ENCODE assay signal across 8 cellular contexts in genomic region chr1:161209790-161210409, GRCh38. TPM values are rescaled to one million over a fixed set of nuclear protein-coding genes. Genes with fewer than 3 reads are reported as not detected.
DNase-seq lines count a peak whose midpoint lies in the region; ATAC-seq and TF ChIP-seq lines count a peak whose summit lies in the region.

No MANE protein-coding gene starts in this region.

- H3K36me3 ChIP-seq in colonic mucosa: peaks cover 32% of the 10 kb centered on the region

- no peaks in the 10 kb centered on the region for H3K9me3 ChIP-seq in colonic mucosa

- no peak overlapping the region for H3K9ac ChIP-seq in colonic mucosa (ENCODE audit: low read depth in 2 of 2, low read length in 2 of 2)

- intact Hi-C loops in activated CD4-positive, alpha-beta T cell treated with anti-CD3 and anti-CD28 coated beads, Interleukin-2, amount 10 ng/mL, durations not matched to agents 24 days and 14 days (cut with micrococcal nuclease): loop anchor here (2.0 to 5.0 kb wide), 2 partner anchors 15 to 82 kb away; no protein-coding TSS in a partner anchor
- intact Hi-C loops in colonic mucosa (cut with DNase I): loop anchor here (5.0 kb wide), 1 partner anchor 157 kb away; the partner anchor contains the start of gene CFAP126
- intact Hi-C loops in lower leg skin (cut with DNase I; ENCODE audit: low total_unique reads): no loop called here

- H3K4me3 ChIP-seq in colonic mucosa (no peak overlapping the region), lower leg skin (ENCODE audit: low read depth, poor library complexity, severe bottlenecking) (no peak overlapping the region)

- no peak overlapping the region for H3K4me3 Mint-ChIP-seq in activated CD4-positive, alpha-beta T cell treated with anti-CD3 and anti-CD28 coated beads, Interleukin-2, amount 10 ng/mL, durations not matched to agents 24 days and 14 days

- TF ChIP-seq POLR2A in lower leg skin (IDR thresholded peaks at IDR 0.05): no peak

- 41 to 47% methylated on average over 11 of the region's 11 CpGs for WGBS in lower leg skin, 2 donors

- DNase-seq in Daoy (ENCODE audit: low read depth) (peak; percentile 67), NCI-H510A (lab: John Stamatoyannopoulos, UW) (peak; percentile 64), colonic mucosa (peak; percentile 73), lower leg skin (ENCODE audit: low spot score in 2 of 2) (peak; percentile 66 to 92), OCI-M2 (lab: John Stamatoyannopoulos, UW; ENCODE audit: unreplicated experiment) (no peak)
- DNase-seq in activated CD4-positive, alpha-beta T cell treated with anti-CD3 and anti-CD28 coated beads, Interleukin-2, amount 10 ng/mL, durations not matched to agents 24 days and 14 days: peak; percentile 92
- peak; percentile 50 for DNase-seq in stimulated activated CD8-positive, alpha-beta memory T cell treated with anti-CD3 and anti-CD28 coated beads, Interleukin-12 subunit alpha, Interleukin-12 subunit beta, amount 100 ng/mL, for 1 hour (ENCODE audit: low read depth)

- no peak overlapping the region for H3K27ac Mint-ChIP-seq in activated CD4-positive, alpha-beta T cell treated with anti-CD3 and anti-CD28 coated beads, Interleukin-2, amount 10 ng/mL, durations not matched to agents 24 days and 14 days

- peak; percentile 93 for TF ChIP-seq CTCF in colonic mucosa (IDR thresholded peaks at IDR 0.05)
- no peak for TF ChIP-seq CTCF in lower leg skin (IDR thresholded peaks at IDR 0.05)

- peaks cover 34% of the 10 kb centered on the region for H3K4me1 Mint-ChIP-seq in activated CD4-positive, alpha-beta T cell treated with anti-CD3 and anti-CD28 coated beads, Interleukin-2, amount 10 ng/mL, durations not matched to agents 24 days and 14 days

- peaks cover 62% of the 10 kb centered on the region for H3K36me3 Mint-ChIP-seq in activated CD4-positive, alpha-beta T cell treated with anti-CD3 and anti-CD28 coated beads, Interleukin-2, amount 10 ng/mL, durations not matched to agents 24 days and 14 days (ENCODE audit: low read depth)

- no peaks in the 10 kb centered on the region for H3K9me3 Mint-ChIP-seq in activated CD4-positive, alpha-beta T cell treated with anti-CD3 and anti-CD28 coated beads, Interleukin-2, amount 10 ng/mL, durations not matched to agents 24 days and 14 days

- no peaks in the 10 kb centered on the region for H3K27me3 ChIP-seq in colonic mucosa

- H3K27ac ChIP-seq in colonic mucosa: no peak overlapping the region

- no peaks in the 10 kb centered on the region for H3K27me3 Mint-ChIP-seq in activated CD4-positive, alpha-beta T cell treated with anti-CD3 and anti-CD28 coated beads, Interleukin-2, amount 10 ng/mL, durations not matched to agents 24 days and 14 days

- no peaks in the 10 kb centered on the region for H3K4me1 ChIP-seq in colonic mucosa

- peak; percentile 63 for ATAC-seq in HG03159 (IDR thresholded peaks at IDR 0.05; ENCODE audit: unreplicated experiment)

RNA-seq across cellular contexts. Expression of gene FCER1G, which starts 5.2 kb away (rescaled TPM):
- 1.5 TPM in 1 of 2 replicates, not detected in the other for total RNA-seq in Daoy (2014; rRNA removed; shearing (Covaris generic))
- 0.63 TPM in 1 of 2 replicates, not detected in the other for total RNA-seq in activated CD4-positive, alpha-beta T cell treated with anti-CD3 and anti-CD28 coated beads, Interleukin-2, amount 10 ng/mL, durations not matched to agents 24 days and 14 days
- total RNA-seq in colonic mucosa (10 to 100 TPM in 1 of 2 donors, 1 to 10 TPM in 1; 6.6 to 16.0 TPM), lower leg skin (10 to 100 TPM in 2 of 4 donors, 1 to 10 TPM in 2; 5.0 to 31.9 (median 17.9) TPM)

RNA-seq across cellular contexts. Expression of gene NDUFS2, which starts 7.7 kb away (rescaled TPM):
- 157 and 168 TPM in 2 replicates for total RNA-seq in Daoy (2014; rRNA removed; shearing (Covaris generic))
- total RNA-seq in activated CD4-positive, alpha-beta T cell treated with anti-CD3 and anti-CD28 coated beads, Interleukin-2, amount 10 ng/mL, durations not matched to agents 24 days and 14 days: 88.4 and 89.6 TPM in 2 replicates
- total RNA-seq in colonic mucosa: 100 to 1,000 TPM; 167 to 169 TPM
- 100 to 1,000 TPM in 3 of 4 donors, 10 to 100 TPM in 1; 88.7 to 127 (median 106) TPM for total RNA-seq in lower leg skin

RNA-seq across cellular contexts. Expression of gene ADAMTS4, which starts 11.0 kb away (rescaled TPM):
- total RNA-seq in Daoy (2014; rRNA removed; shearing (Covaris generic)): 0.68 and 0.91 TPM in 2 replicates
- total RNA-seq in activated CD4-positive, alpha-beta T cell treated with anti-CD3 and anti-CD28 coated beads, Interleukin-2, amount 10 ng/mL, durations not matched to agents 24 days and 14 days: 0.33 and 0.66 TPM in 2 replicates
- total RNA-seq in colonic mucosa (10 to 100 TPM in 1 of 2 donors, under 1 TPM in 1; 0.57 to 14.0 TPM), lower leg skin (10 to 100 TPM in 1 of 4 donors, 1 to 10 TPM in 2, under 1 TPM in 1; 0.20 to 15.3 (median 4.2) TPM)

RNA-seq across cellular contexts. Expression of gene APOA2, which starts 13.5 kb away (rescaled TPM):
- total RNA-seq in Daoy (2014; rRNA removed; shearing (Covaris generic)): not detected in 2 replicates
- not detected in 2 replicates for total RNA-seq in activated CD4-positive, alpha-beta T cell treated with anti-CD3 and anti-CD28 coated beads, Interleukin-2, amount 10 ng/mL, durations not matched to agents 24 days and 14 days
- total RNA-seq in colonic mucosa (1 to 10 TPM in 1 of 2 donors, not detected in 1; 5.1 TPM), lower leg skin (not detected)

RNA-seq across cellular contexts. Expression of gene TOMM40L, which starts 16.0 kb away (rescaled TPM):
- total RNA-seq in Daoy (2014; rRNA removed; shearing (Covaris generic)): 11.8 and 13.6 TPM in 2 replicates
- 25.6 and 28.4 TPM in 2 replicates for total RNA-seq in activated CD4-positive, alpha-beta T cell treated with anti-CD3 and anti-CD28 coated beads, Interleukin-2, amount 10 ng/mL, durations not matched to agents 24 days and 14 days
- 10 to 100 TPM; 16.6 to 23.1 TPM for total RNA-seq in colonic mucosa
- total RNA-seq in lower leg skin: 10 to 100 TPM in 1 of 4 donors, 1 to 10 TPM in 3; 3.8 to 11.9 (median 7.7) TPM
